Comparison of ENCODE assay signal across 28 cellular contexts in the genomic region with DNA sequence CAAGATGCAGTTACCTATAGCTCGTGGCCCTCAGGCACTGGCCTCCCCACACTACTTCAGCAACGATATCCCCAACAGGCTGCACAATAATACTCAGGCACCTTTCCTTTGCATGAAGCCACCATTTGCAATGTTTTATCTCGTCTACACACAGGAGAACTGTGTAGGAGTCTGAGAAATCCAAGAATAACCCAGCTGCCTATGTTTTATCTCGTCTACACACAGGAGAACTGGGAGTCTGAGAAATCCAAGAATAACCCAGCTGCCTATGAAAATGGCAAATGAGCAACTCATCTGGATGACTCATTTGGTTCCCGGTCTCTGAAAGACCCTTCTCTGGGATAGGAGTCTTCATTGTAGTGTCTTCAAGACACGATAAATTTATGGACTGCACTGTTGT.
"Had no signal": no experiment of that assay in that cellular context is flagged by ENCODE, and none has a peak within 500 bp of the region (broad histone marks: within the 10 kb centered on the region; RNA-seq: fewer than 3 reads in every experiment).

No MANE protein-coding gene starts in this region.

- H3K9ac ChIP-seq: neural progenitor cell, parathyroid adenoma had no signal

- H3K4me1 ChIP-seq: neural progenitor cell, parathyroid adenoma, psoas muscle, spleen, suprapubic skin, testis, tibial artery, upper lobe of right lung, uterus had no signal

- H3K27ac ChIP-seq: neural progenitor cell, ovary, parathyroid adenoma, psoas muscle, skin epidermis, spleen, suprapubic skin, testis, tibial artery, transverse colon, upper lobe of right lung, uterus had no signal

- H3K4me3 ChIP-seq: neural progenitor cell, ovary, psoas muscle, skin epidermis, smooth muscle cell, spleen, suprapubic skin, testis, tibial artery, transverse colon, upper lobe of right lung, uterus had no signal

- H3K27me3 ChIP-seq: ovary, testis, uterus had no signal

- ATAC-seq: natural killer cell; psoas muscle; right cardiac atrium; sciatic nerve; stimulated activated memory B cell treated with anti-CD40 and anti-IgM and Interleukin-4, amounts not matched to agents 10 μg/mL and 1 μg/mL and 100 μg/mL, for 72 hours; stimulated activated naive CD8-positive, alpha-beta T cell treated with anti-CD3 and anti-CD28 coated beads, Interleukin-15, amount 100 ng/mL, for 72 hours; stimulated activated naive CD8-positive, alpha-beta T cell treated with anti-CD3 and anti-CD28 coated beads, Interleukin-15, Interleukin-2, amounts not matched to agents 100 U/mL and 50 U/mL, for 24 hours; upper lobe of right lung had no signal

- H3K79me2 ChIP-seq: parathyroid adenoma had no signal

- H3K4me2 ChIP-seq: neural progenitor cell, smooth muscle cell had no signal

- H3K36me3 ChIP-seq: neural progenitor cell, ovary, spleen, suprapubic skin, tibial artery, transverse colon, upper lobe of right lung, uterus had no signal

- DNase-seq: natural killer cell; occipital lobe; ovary; posterior cingulate gyrus; psoas muscle; right cardiac atrium; spleen; stimulated activated CD4-positive, alpha-beta T cell treated with anti-CD3 and anti-CD28 coated beads, Interleukin-12 subunit alpha, Interleukin-12 subunit beta, amount 100 ng/mL, for 4 hours; stimulated activated CD4-positive, alpha-beta T cell treated with anti-CD3 and anti-CD28 coated beads, Interleukin-1b, Interleukin-23, amount 100 ng/mL, for 48 hours; stimulated activated CD4-positive, alpha-beta T cell treated with anti-CD3 and anti-CD28 coated beads, Interleukin-4, amount 100 ng/mL, for 1 hour; stimulated activated CD4-positive, alpha-beta T cell treated with anti-CD3 and anti-CD28 coated beads, Interleukin-4, amount 100 ng/mL, for 4 hours; stimulated activated CD8-positive, alpha-beta memory T cell treated with anti-CD3 and anti-CD28 coated beads, Interleukin-4, amount 100 ng/mL, for 48 hours; stimulated activated naive CD4-positive, alpha-beta T cell; stimulated activated naive CD8-positive, alpha-beta T cell treated with anti-CD3 and anti-CD28 coated beads, Interleukin-15, amount 100 ng/mL, for 72 hours; stimulated activated naive CD8-positive, alpha-beta T cell treated with anti-CD3 and anti-CD28 coated beads, Interleukin-15, Interleukin-2, amounts not matched to agents 100 U/mL and 50 U/mL, for 24 hours; substantia nigra; testis; tibial artery; transverse colon; upper lobe of right lung; uterus had no signal

- H2AFZ ChIP-seq: neural progenitor cell, parathyroid adenoma had no signal

- H3K9me3 ChIP-seq: ovary, psoas muscle, spleen, suprapubic skin, testis, tibial artery, transverse colon, upper lobe of right lung, uterus had no signal
